1 cellular context compared by ENCODE assay signal in genomic region chr2:151040036-151040435, GRCh38.
TF ChIP-seq lines count a peak whose summit lies in the region.

No MANE protein-coding gene starts in this region.

TF ChIP-seq in HepG2, 621 proteins besides CTCF, POLR2A, EP300 and RAD21 (continued from another document):
- TF ChIP-seq, protein P1, sequence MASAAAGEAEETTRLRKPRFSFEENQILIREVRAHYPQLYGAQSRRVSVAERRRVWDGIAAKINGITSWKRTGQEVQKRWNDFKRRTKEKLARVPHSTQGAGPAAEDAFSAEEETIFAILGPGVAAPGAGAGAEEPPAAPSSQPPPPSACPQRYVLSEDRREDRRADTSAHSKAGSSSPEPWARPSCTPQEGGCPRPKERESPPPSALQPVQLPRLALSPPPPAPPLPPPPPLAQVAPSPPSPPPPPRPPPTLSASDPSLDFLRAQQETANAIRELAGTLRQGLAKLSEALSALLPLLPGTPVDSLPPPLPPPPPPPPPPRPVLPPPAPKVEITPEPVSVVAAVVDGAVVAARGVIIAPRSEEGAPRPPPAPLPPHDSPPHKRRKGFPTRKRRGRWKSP (CRISPR knock-in tag; IDR thresholded peaks at IDR 0.05), result no peak
TF ChIP-seq in HepG2: peak in this region for 0.
